Comparison of ENCODE assay signal across 8 cellular contexts in genomic region chr7:107892367-107892741, GRCh38. TPM values are rescaled to one million over a fixed set of nuclear protein-coding genes. Genes with fewer than 3 reads are reported as not detected.
DNase-seq lines count a peak whose midpoint lies in the region; ATAC-seq and TF ChIP-seq lines count a peak whose summit lies in the region.
"Not testable (repeated sequence)": the region's sequence is repeated elsewhere in the genome, so short reads cannot be mapped to it uniquely, and the experiment has no call there.

No MANE protein-coding gene starts in this region.

- not testable (repeated sequence) for H3K79me1 ChIP-seq in mesenchymal stem cell (replicated peaks; ENCODE audit: low read length, poor library complexity, severe bottlenecking)

- not testable (repeated sequence) for H2AFZ ChIP-seq in mammary epithelial cell (ENCODE audit: low read depth, low read length); mesenchymal stem cell (ENCODE audit: low read depth, low read length)

- 96% methylated on average over 2 of the region's 8 CpGs for WGBS in mammary epithelial cell (ENCODE audit: low coverage, missing lambda C conversion rate)
- WGBS in mesenchymal stem cell = 96% methylated on average over 6 of the region's 8 CpGs

- not testable (repeated sequence) for H3K4ac ChIP-seq in mesenchymal stem cell (ENCODE audit: low read depth in 1 of 2, low read length in 2 of 2)

- not testable (repeated sequence) for H4K91ac ChIP-seq in mesenchymal stem cell (ENCODE audit: low read length)

- peak overlapping the region; percentile 87 for H3K4me3 Mint-ChIP-seq in activated CD8-positive, alpha-beta T cell treated with anti-CD3 and anti-CD28 coated beads for 36 hours

- H3K36me3 ChIP-seq in ES-I3 (ENCODE audit: insufficient read depth, low read length) = not testable (repeated sequence)
- H3K36me3 ChIP-seq in mammary epithelial cell (ENCODE audit: insufficient read depth, low read length) (peaks cover 17% of the 10 kb centered on the region), mesenchymal stem cell (ENCODE audit: control insufficient read depth in 1 of 2, insufficient read depth in 2 of 2, low read depth in 1 of 2, low read length in 2 of 2) (peaks cover 0 to 41% of the 10 kb centered on the region in 2 experiments), upper lobe of right lung (peaks cover 15% of the 10 kb centered on the region)

- H3K9me3 ChIP-seq in ES-I3 (ENCODE audit: control insufficient read depth, insufficient read depth, low read length); mammary epithelial cell (replicated peaks; ENCODE audit: insufficient read depth, low read length); mesenchymal stem cell (ENCODE audit: control insufficient read depth, low read length); upper lobe of right lung: not testable (repeated sequence)

- not testable (repeated sequence) for H2BK12ac ChIP-seq in mesenchymal stem cell (ENCODE audit: low read length in 2 of 2)

- TF ChIP-seq POLR2A in NB4 (IDR thresholded peaks at IDR 0.05; ENCODE audit: extremely low read depth, insufficient read length) = not testable (repeated sequence)

- not testable (repeated sequence) for H2BK120ac ChIP-seq in mesenchymal stem cell (ENCODE audit: low read depth, low read length)

- H3K4me1 Mint-ChIP-seq in activated CD8-positive, alpha-beta T cell treated with anti-CD3 and anti-CD28 coated beads for 36 hours (ENCODE audit: low read depth) = peaks cover 45% of the 10 kb centered on the region

- not testable (repeated sequence) for ATAC-seq in activated CD8-positive, alpha-beta T cell treated with anti-CD3 and anti-CD28 coated beads for 36 hours; upper lobe of right lung

- H3K79me2 ChIP-seq in mammary epithelial cell (ENCODE audit: insufficient read depth, low read length) = peaks cover 60% of the 10 kb centered on the region

- not testable (repeated sequence) for H2AK5ac ChIP-seq in mesenchymal stem cell (ENCODE audit: low read length, severe bottlenecking)

- intact Hi-C loops in activated CD8-positive, alpha-beta T cell treated with anti-CD3 and anti-CD28 coated beads for 36 hours (cut with micrococcal nuclease); mammary epithelial cell (cut with micrococcal nuclease); upper lobe of right lung (cut with DNase I): not testable (repeated sequence)

- not testable (repeated sequence) for H4K8ac ChIP-seq in mesenchymal stem cell (ENCODE audit: low read length)

- H3K9ac ChIP-seq in ES-I3 (ENCODE audit: low read depth, low read length) = peak overlapping the region; percentile 84; the same call in 1 of the 2 replicates
- H3K9ac ChIP-seq in mammary epithelial cell (ENCODE audit: insufficient read depth, low read length) = peak overlapping the region; percentile 90
- H3K9ac ChIP-seq in mesenchymal stem cell (ENCODE audit: low read length) = peak overlapping the region; percentile 95

- H3K27ac ChIP-seq in mammary epithelial cell (ENCODE audit: insufficient read depth, low read depth, low read length) (peak overlapping the region; percentile 79), upper lobe of right lung (peak overlapping the region; percentile 96)
- not testable (repeated sequence) for H3K27ac ChIP-seq in mesenchymal stem cell (ENCODE audit: low read length, poor library complexity, severe bottlenecking)

- H3K36me3 Mint-ChIP-seq in activated CD8-positive, alpha-beta T cell treated with anti-CD3 and anti-CD28 coated beads for 36 hours (ENCODE audit: low read depth) = peaks cover 39% of the 10 kb centered on the region

- H4K20me1 ChIP-seq in mammary epithelial cell (ENCODE audit: insufficient read depth, low read length) = not testable (repeated sequence)

- CTCF ChIA-PET in activated CD8-positive, alpha-beta T cell treated with anti-CD3 and anti-CD28 coated beads for 36 hours (lab: Charles Lee) = interaction anchor here (1.4 to 5.5 kb wide), 2 partner anchors 13 to 18 kb away, joined by 3 to 48 read pairs; no protein-coding TSS in a partner anchor
- CTCF ChIA-PET in mammary epithelial cell (lab: Charles Lee; ENCODE audit: low non-redundant PET) = not testable (repeated sequence)

- not testable (repeated sequence) for BruUV-seq in mammary epithelial cell (replicated peaks; lab: Mats Ljungman, UMichigan)

- not testable (repeated sequence) for TF ChIP-seq CTCF in NB4 (IDR thresholded peaks at IDR 0.05; ENCODE audit: low read depth, low read length); activated CD8-positive, alpha-beta T cell treated with anti-CD3 and anti-CD28 coated beads for 36 hours (IDR thresholded peaks at IDR 0.05); mammary epithelial cell (conservative IDR thresholded peaks at IDR 0.05 in 1 of 2, IDR thresholded peaks at IDR 0.05 in 1 of 2; ENCODE audit: extremely low read depth in 1 of 2, insufficient read depth in 1 of 2, low read depth in 1 of 2, low read length in 2 of 2); fibroblast of the aortic adventitia (IDR thresholded peaks at IDR 0.05; ENCODE audit: insufficient read depth, low read length); retinal pigment epithelial cell (conservative IDR thresholded peaks at IDR 0.05; ENCODE audit: low read depth, low read length); upper lobe of right lung (IDR thresholded peaks at IDR 0.05)

- H3K9me3 Mint-ChIP-seq in activated CD8-positive, alpha-beta T cell treated with anti-CD3 and anti-CD28 coated beads for 36 hours = not testable (repeated sequence)

- H3K4me3 ChIP-seq in NB4 (ENCODE audit: low read depth, low read length) (peak overlapping the region; percentile 75), mammary epithelial cell (replicated peaks in 1 of 3; ENCODE audit: insufficient read depth in 1 of 3, low read depth in 2 of 3, low read length in 3 of 3) (peak overlapping the region in 1 of 3 experiments; percentile 74), fibroblast of the aortic adventitia (ENCODE audit: low read depth, low read length) (peak overlapping the region; percentile 94), mesenchymal stem cell (ENCODE audit: insufficient read depth in 1 of 2, low read depth in 1 of 2, low read length in 2 of 2) (peak overlapping the region in 1 of 2 experiments; percentile 90), retinal pigment epithelial cell (ENCODE audit: low read length) (peak overlapping the region; percentile 85), upper lobe of right lung (peak overlapping the region; percentile 75)

- H2BK15ac ChIP-seq in mesenchymal stem cell (ENCODE audit: low read depth, poor library complexity, severe bottlenecking) = not testable (repeated sequence)

- H3K18ac ChIP-seq in mesenchymal stem cell (ENCODE audit: low read depth in 1 of 2, low read length in 2 of 2) = not testable (repeated sequence)

- H3K23ac ChIP-seq in mesenchymal stem cell (ENCODE audit: low read length in 2 of 2) = not testable (repeated sequence)

- dilution Hi-C loops in mammary epithelial cell (cut with HindIII; ENCODE audit: low sequenced_read_pairs) = not testable (repeated sequence)

- H3K14ac ChIP-seq in mesenchymal stem cell (ENCODE audit: low read length in 2 of 2) = not testable (repeated sequence)

- peak overlapping the region; percentile 97 for H3K27ac Mint-ChIP-seq in activated CD8-positive, alpha-beta T cell treated with anti-CD3 and anti-CD28 coated beads for 36 hours

- not testable (repeated sequence) for DNase-seq in NB4 (ENCODE audit: low read depth); activated CD8-positive, alpha-beta T cell treated with anti-CD3 and anti-CD28 coated beads for 36 hours; mammary epithelial cell; fibroblast of the aortic adventitia (ENCODE audit: low read depth); mesenchymal stem cell; retinal pigment epithelial cell (ENCODE audit: low read depth); upper lobe of right lung

- H2BK5ac ChIP-seq in mesenchymal stem cell (ENCODE audit: low read depth, low read length, poor library complexity, severe bottlenecking) = not testable (repeated sequence)

- H3K27me3 ChIP-seq in mammary epithelial cell (ENCODE audit: insufficient read depth, low read length); mesenchymal stem cell (ENCODE audit: control insufficient read depth in 1 of 2, insufficient read depth in 1 of 2, low read length in 2 of 2); upper lobe of right lung: not testable (repeated sequence)

- not testable (repeated sequence) for H3K27me3 Mint-ChIP-seq in activated CD8-positive, alpha-beta T cell treated with anti-CD3 and anti-CD28 coated beads for 36 hours

- H3K4me1 ChIP-seq in ES-I3 (ENCODE audit: insufficient read depth, low read length); mesenchymal stem cell (ENCODE audit: control insufficient read depth, insufficient read depth, low read depth, low read length): not testable (repeated sequence)
- H3K4me1 ChIP-seq in mammary epithelial cell (ENCODE audit: insufficient read depth, low read length) (peaks cover 13% of the 10 kb centered on the region), upper lobe of right lung (peaks cover 26% of the 10 kb centered on the region)

- H3K4me2 ChIP-seq in mammary epithelial cell (ENCODE audit: insufficient read depth, low read depth, low read length) = peak overlapping the region; percentile 87
- H3K4me2 ChIP-seq in mesenchymal stem cell (ENCODE audit: low read length, poor library complexity, severe bottlenecking) = not testable (repeated sequence)

- POLR2A ChIA-PET in activated CD8-positive, alpha-beta T cell treated with anti-CD3 and anti-CD28 coated beads for 36 hours (lab: Charles Lee) = interaction anchor here (3.4 kb wide), 1 partner anchor 149 kb away, joined by 15 read pairs; the partner anchor contains the start of gene CBLL1

- in situ Hi-C loops in mammary epithelial cell (cut with MboI; ENCODE audit: low sequenced_read_pairs in 2 of 2) = not testable (repeated sequence)

RNA-seq across cellular contexts. Expression of gene DLD, which starts 1.4 kb away (rescaled TPM):
- 100 to 1,000 TPM in 1 of 2 experiments, 10 to 100 TPM in 1; 99.8 to 102 TPM for total RNA-seq in activated CD8-positive, alpha-beta T cell treated with anti-CD3 and anti-CD28 coated beads for 36 hours
- 10 to 100 TPM; 52.7 to 89.8 TPM for total RNA-seq in mammary epithelial cell
- 118 TPM for polyA plus RNA-seq in mammary epithelial cell
- polyA minus RNA-seq in mammary epithelial cell = 60.8 TPM
- total RNA-seq in fibroblast of the aortic adventitia (ENCODE audit: low replicate concordance) = 71.9 and 85.7 TPM in 2 replicates
- polyA plus RNA-seq in mesenchymal stem cell (2013, experiment 1 of 2) = 90.9 TPM
- polyA plus RNA-seq in mesenchymal stem cell (2013, experiment 2 of 2) = 91.1 TPM
- 65.6 TPM for total RNA-seq in upper lobe of right lung
